ENCODE assay signal across 13 cellular contexts in the genomic region with DNA sequence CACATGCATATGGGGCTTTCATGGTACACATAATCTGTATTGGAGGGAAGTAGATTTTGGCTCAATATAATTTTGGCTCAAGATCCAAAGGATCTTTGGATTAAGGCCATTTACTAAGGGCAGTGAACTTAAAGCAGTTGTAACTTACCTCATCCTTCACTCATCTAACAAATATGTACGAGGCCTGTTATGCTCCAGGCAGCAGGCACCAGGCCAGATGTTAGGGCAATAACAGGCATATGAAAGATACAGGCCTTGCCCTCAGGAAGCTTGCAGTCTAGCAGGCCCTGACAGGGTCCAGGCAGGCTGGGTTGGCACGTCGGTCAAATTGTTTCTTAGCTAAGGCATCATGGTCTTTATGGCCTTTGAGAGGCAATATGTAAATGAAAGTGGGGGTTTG. TPM values are rescaled to one million over a fixed set of nuclear protein-coding genes. Genes with fewer than 3 reads are reported as not detected.
A peak's percentile ranks its signal among the peaks of the same experiment; 100 is the strongest.
DNase-seq lines count a peak whose midpoint lies in the region; ATAC-seq and TF ChIP-seq lines count a peak whose summit lies in the region.
"Had no signal": no experiment of that assay in that cellular context is flagged by ENCODE, and none has a peak within 500 bp of the region (broad histone marks: within the 10 kb centered on the region; RNA-seq: fewer than 3 reads in every experiment).

No MANE protein-coding gene starts in this region.

- peak overlapping the region; percentile 51 for H3K27ac ChIP-seq in C4-2B
- H3K27ac ChIP-seq in PC-3 (ENCODE audit: low read length): peak overlapping the region; percentile 100
- H3K27ac ChIP-seq in esophagus squamous epithelium: peak overlapping the region; percentile 66 to 86 (median 74)
- peak overlapping the region; percentile 80 for H3K27ac ChIP-seq in osteoblast (ENCODE audit: low read depth, low read length)

- H3K9ac ChIP-seq in PC-3 (ENCODE audit: low read length): peak overlapping the region; percentile 97

- H3K36me3 ChIP-seq in PC-3 (ENCODE audit: low read depth, low read length) (no peaks in the 10 kb centered on the region), esophagus squamous epithelium (no peaks in the 10 kb centered on the region), osteoblast (ENCODE audit: insufficient read depth, low read length) (no peaks in the 10 kb centered on the region)
- H3K36me3 ChIP-seq: BE2C, sigmoid colon had no signal

- H3K79me2 ChIP-seq in PC-3 (ENCODE audit: low read length) (peaks cover 15% of the 10 kb centered on the region; the same call in 1 of the 2 replicates), osteoblast (ENCODE audit: insufficient read depth, low read length) (no peaks in the 10 kb centered on the region)

- H3K27me3 ChIP-seq in PC-3 (ENCODE audit: low read length) (no peaks in the 10 kb centered on the region), esophagus squamous epithelium (peaks cover 0 to 10% (median 0%) of the 10 kb centered on the region in 4 donors), osteoblast (ENCODE audit: insufficient read depth, low read length) (no peaks in the 10 kb centered on the region)
- H3K27me3 ChIP-seq: BE2C, sigmoid colon had no signal

- no TSS peak for BruUV-seq in PC-3 (replicated peaks; lab: Mats Ljungman, UMichigan)

- POLR2A ChIA-PET in PC-3 (lab: Charles Lee; ENCODE audit: unreplicated experiment): interaction anchor here (0.6 to 0.7 kb wide), 2 partner anchors 8 to 23 kb away, joined by 3 read pairs; no protein-coding TSS in a partner anchor

- TF ChIP-seq POLR2A in esophagus squamous epithelium (IDR thresholded peaks at IDR 0.05): no peak

- peaks cover 27% of the 10 kb centered on the region for H3F3A ChIP-seq in PC-3 (ENCODE audit: low read length, unreplicated experiment)

- H3K4me1 ChIP-seq in PC-3 (ENCODE audit: insufficient read depth, low read length) (peaks cover 56% of the 10 kb centered on the region), esophagus squamous epithelium (peaks cover 15 to 73% (median 47%) of the 10 kb centered on the region in 3 donors), osteoblast (ENCODE audit: insufficient read depth, low read length) (peaks cover 34% of the 10 kb centered on the region)

- CTCF ChIA-PET in PC-3 (lab: Charles Lee): interaction anchor here (0.7 kb wide), 1 partner anchor 34 kb away, joined by 4 read pairs; no protein-coding TSS in a partner anchor

- H2AFZ ChIP-seq in PC-3 (ENCODE audit: low read length): no peak overlapping the region
- H2AFZ ChIP-seq in osteoblast (ENCODE audit: low read length): no peak overlapping the region

- H3K4me2 ChIP-seq in PC-3 (ENCODE audit: low read length) (no peak overlapping the region), osteoblast (ENCODE audit: insufficient read depth, low read length) (no peak overlapping the region)

- H4K20me1 ChIP-seq in PC-3 (ENCODE audit: low read length) (no peaks in the 10 kb centered on the region), osteoblast (ENCODE audit: insufficient read depth, low read length) (no peaks in the 10 kb centered on the region)

- intact Hi-C loops in PC-3 (cut with micrococcal nuclease): no loop called here
- intact Hi-C loops in esophagus squamous epithelium (cut with DNase I): no loop called here

- H3K9me3 ChIP-seq in PC-3 (ENCODE audit: low read length): peaks cover 3% of the 10 kb centered on the region; the same call in 1 of the 2 replicates
- H3K9me3 ChIP-seq in esophagus squamous epithelium: no peaks in the 10 kb centered on the region
- H3K9me3 ChIP-seq in osteoblast (ENCODE audit: low read depth, low read length): no peaks in the 10 kb centered on the region
- H3K9me3 ChIP-seq: BE2C, sigmoid colon had no signal

- no peaks in the 10 kb centered on the region for H3K9me2 ChIP-seq in PC-3 (replicated peaks; ENCODE audit: low read length)

- no peak for ATAC-seq in PC-3

- WGBS in esophagus squamous epithelium, 2 donors: 56% methylated on average over 3 of the region's 3 CpGs

- TF ChIP-seq CTCF in C4-2B (conservative IDR thresholded peaks at IDR 0.05): no peak
- TF ChIP-seq CTCF in PC-3 (conservative IDR thresholded peaks at IDR 0.05; ENCODE audit: low read depth, low read length): no peak
- no peak for TF ChIP-seq CTCF in esophagus squamous epithelium (IDR thresholded peaks at IDR 0.05)
- TF ChIP-seq CTCF in osteoblast (IDR thresholded peaks at IDR 0.05; ENCODE audit: extremely low read depth, low read depth, low read length): no peak

- H3K4me3 ChIP-seq in PC-3 (ENCODE audit: low read length) (no peak overlapping the region), esophagus squamous epithelium (no peak overlapping the region), osteoblast (ENCODE audit: insufficient read depth, low read length) (no peak overlapping the region)
- H3K4me3 ChIP-seq: sigmoid colon had no signal

- peak; percentile 78 for DNase-seq in PC-3
- no peak for DNase-seq in esophagus squamous epithelium (lab: John Stamatoyannopoulos, UW)
- DNase-seq in osteoblast (ENCODE audit: insufficient read length, low spot score, missing footprints): peak; percentile 87
- no peak for DNase-seq in NCI-H1417 treated with DMSO at 0.1 percent for 48 hours (lab: John Stamatoyannopoulos, UW)
- no peak for DNase-seq in stimulated activated CD4-positive, alpha-beta T cell treated with anti-CD3 and anti-CD28 coated beads, Interleukin-1b, Interleukin-23, amount 100 ng/mL, for 48 hours
- DNase-seq in NCI-H526 treated with DMSO at 0.1 percent for 48 hours (lab: John Stamatoyannopoulos, UW): no peak
- DNase-seq in DMS 273 treated with DMSO at 0.1 percent for 48 hours (lab: John Stamatoyannopoulos, UW): no peak
- DNase-seq: BE2C, immature natural killer cell, naive B cell, NCI-H69, sigmoid colon had no signal

RNA-seq across cellular contexts. Expression of a gene that starts 44.6 kb away (rescaled TPM):
- total RNA-seq in PC-3 (2014; rRNA removed): 64.1 and 71.6 TPM in 2 replicates
- total RNA-seq in esophagus squamous epithelium: under 1 TPM; 0.08 to 0.76 (median 0.10) TPM
- total RNA-seq in osteoblast: 3.2 and 3.3 TPM in 2 replicates

Comparison
In these comparisons a context has a peak if more than half of its experiments do, and no peak if none do; other contexts are left out.
1. DNase-seq: peak in PC-3 (single experiment) and osteoblast (single experiment); none in esophagus squamous epithelium (single experiment), NCI-H1417 treated with DMSO at 0.1 percent for 48 hours (single experiment), stimulated activated CD4-positive, alpha-beta T cell treated with anti-CD3 and anti-CD28 coated beads, Interleukin-1b, Interleukin-23, amount 100 ng/mL, for 48 hours (single experiment), NCI-H526 treated with DMSO at 0.1 percent for 48 hours (single experiment) and DMS 273 treated with DMSO at 0.1 percent for 48 hours (single experiment).
2. RNA of a gene that starts 44.6 kb away (total RNA-seq): 64.1 to 71.6 TPM in PC-3; 3.2 to 3.3 TPM in osteoblast and 0.08 to 0.76 TPM in esophagus squamous epithelium; every median in the first group is over 10 times any median in the second.
3. Peak in every context shown above with its lines, with median percentiles within 50 percentile points of each other: H3K27ac ChIP-seq.